In the genomic region with DNA sequence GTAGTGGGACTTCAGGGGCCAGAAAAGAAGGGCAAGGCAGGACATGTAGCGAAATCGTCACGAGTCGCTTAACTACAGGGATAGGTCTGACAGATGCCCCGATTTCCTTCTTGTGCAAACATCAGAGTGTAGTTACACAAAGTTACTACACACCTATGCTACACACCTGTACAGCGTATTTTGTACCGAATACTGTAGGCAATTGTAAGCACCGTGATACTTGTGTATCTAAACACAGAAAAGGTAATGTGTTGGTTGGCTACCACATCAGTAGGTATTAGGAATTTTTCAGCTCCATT, we compare ENCODE assay signal across 8 cellular contexts. TPM values are rescaled to one million over a fixed set of nuclear protein-coding genes. Genes with fewer than 3 reads are reported as not detected.
DNase-seq lines count a peak whose midpoint lies in the region; ATAC-seq and TF ChIP-seq lines count a peak whose summit lies in the region.

No MANE protein-coding gene starts in this region.

- TF ChIP-seq RAD21 in liver (IDR thresholded peaks at IDR 0.05): no peak

- H3K36me3 ChIP-seq in adrenal gland (replicated peaks in 1 of 2): no peaks in the 10 kb centered on the region
- H3K36me3 ChIP-seq in liver (ENCODE audit: control insufficient read depth in 4 of 4, insufficient read depth in 3 of 4, low read depth in 1 of 4, low read length in 3 of 4): no peaks in the 10 kb centered on the region
- H3K36me3 ChIP-seq in tibial artery: no peaks in the 10 kb centered on the region

- peak overlapping the region; percentile 87 for H3K4me3 Mint-ChIP-seq in activated T-cell treated with anti-CD3 and anti-CD28 coated beads, Interleukin-2, amount 50 U/mL, for 4 hours

- intact Hi-C loops in adrenal gland (cut with DNase I): no loop called here
- intact Hi-C loops in tibial artery (cut with DNase I; ENCODE audit: low total_unique reads): no loop called here

- peaks cover 43% of the 10 kb centered on the region for H3K4me1 Mint-ChIP-seq in activated T-cell treated with anti-CD3 and anti-CD28 coated beads, Interleukin-2, amount 50 U/mL, for 4 hours (ENCODE audit: low read depth)

- H3K27me3 ChIP-seq in adrenal gland: no peaks in the 10 kb centered on the region
- H3K27me3 ChIP-seq in liver (ENCODE audit: control insufficient read depth in 4 of 4, insufficient read depth in 4 of 4, low read length in 3 of 4): no peaks in the 10 kb centered on the region
- no peaks in the 10 kb centered on the region for H3K27me3 ChIP-seq in tibial artery

- TF ChIP-seq POLR2A in adrenal gland (IDR thresholded peaks at IDR 0.05): no peak

- H3K9ac ChIP-seq in liver (ENCODE audit: low read depth in 1 of 2, low read length in 2 of 2): peak overlapping the region; percentile 76 to 99

- peaks cover 11% of the 10 kb centered on the region for H3K36me3 Mint-ChIP-seq in activated T-cell treated with anti-CD3 and anti-CD28 coated beads, Interleukin-2, amount 50 U/mL, for 4 hours (ENCODE audit: insufficient read depth)

- peak overlapping the region; percentile 31 to 96 (median 85) for H3K27ac ChIP-seq in adrenal gland
- H3K27ac ChIP-seq in liver (ENCODE audit: low read depth in 1 of 2, low read length in 2 of 2): peak overlapping the region; percentile 81 to 98
- H3K27ac ChIP-seq in tibial artery: peak overlapping the region; percentile 94 to 96

- TF ChIP-seq CTCF in adrenal gland (IDR thresholded peaks at IDR 0.05) (no peak), liver (IDR thresholded peaks at IDR 0.05; ENCODE audit: low read depth, low read length, missing input control) (no peak), tibial artery (IDR thresholded peaks at IDR 0.05) (no peak)

- peak in 1 of 2 donors; percentile 12 for ATAC-seq in activated T-cell treated with anti-CD3 and anti-CD28 coated beads, Interleukin-2, amount 50 U/mL, for 4 hours
- no peak for ATAC-seq in GM18868 (IDR thresholded peaks at IDR 0.05; ENCODE audit: unreplicated experiment)
- ATAC-seq in GM18861 (IDR thresholded peaks at IDR 0.05; ENCODE audit: unreplicated experiment): no peak

- no peaks in the 10 kb centered on the region for H3K9me3 Mint-ChIP-seq in activated T-cell treated with anti-CD3 and anti-CD28 coated beads, Interleukin-2, amount 50 U/mL, for 4 hours

- no peak for DNase-seq in activated T-cell treated with anti-CD3 and anti-CD28 coated beads, Interleukin-2, amount 50 U/mL, for 4 hours
- DNase-seq in activated T-cell treated with anti-CD3 and anti-CD28 coated beads, Interleukin-2, amount 50 U/mL, for 1 hour: no peak
- no peak for DNase-seq in adrenal gland
- no peak for DNase-seq in tibial artery
- DNase-seq in kidney glomerular epithelial cell (lab: John Stamatoyannopoulos, UW): no peak

- H3K4me1 ChIP-seq in adrenal gland (replicated peaks in 1 of 2): peaks cover 4 to 21% of the 10 kb centered on the region in 2 donors
- H3K4me1 ChIP-seq in liver (ENCODE audit: control insufficient read depth in 4 of 4, insufficient read depth in 4 of 4, low read length in 3 of 4): peaks cover 4 to 25% (median 6%) of the 10 kb centered on the region in 4 donors
- peaks cover 0 to 14% (median 2%) of the 10 kb centered on the region in 4 donors for H3K4me1 ChIP-seq in tibial artery

- peak overlapping the region; percentile 41 to 73 (median 68) for H3K4me3 ChIP-seq in adrenal gland
- peak overlapping the region; percentile 27 to 97 (median 64) for H3K4me3 ChIP-seq in liver (ENCODE audit: low read depth in 1 of 3, low read length in 3 of 3)
- peak overlapping the region; percentile 73 to 94 for H3K4me3 ChIP-seq in tibial artery

- H3K27me3 Mint-ChIP-seq in activated T-cell treated with anti-CD3 and anti-CD28 coated beads, Interleukin-2, amount 50 U/mL, for 4 hours (ENCODE audit: low read depth): no peaks in the 10 kb centered on the region

- no peaks in the 10 kb centered on the region for H3K9me3 ChIP-seq in adrenal gland (replicated peaks in 1 of 3)
- H3K9me3 ChIP-seq in liver (ENCODE audit: control insufficient read depth in 4 of 4, low read length in 3 of 4): no peaks in the 10 kb centered on the region
- H3K9me3 ChIP-seq in tibial artery: no peaks in the 10 kb centered on the region

- 13 to 53% (median 35%) methylated on average over 7 to 8 of the region's 8 CpGs for WGBS in adrenal gland, 4 donors
- WGBS in liver: 11% methylated on average over 8 of the region's 8 CpGs

TF ChIP-seq in liver, 16 proteins besides CTCF, POLR2A, EP300 and RAD21:
- TF ChIP-seq HNF4A (conservative IDR thresholded peaks at IDR 0.05): no peak
- TF ChIP-seq EGR1 (IDR thresholded peaks at IDR 0.05; ENCODE audit: low read depth in 2 of 2): no peak
- TF ChIP-seq, protein P1, sequence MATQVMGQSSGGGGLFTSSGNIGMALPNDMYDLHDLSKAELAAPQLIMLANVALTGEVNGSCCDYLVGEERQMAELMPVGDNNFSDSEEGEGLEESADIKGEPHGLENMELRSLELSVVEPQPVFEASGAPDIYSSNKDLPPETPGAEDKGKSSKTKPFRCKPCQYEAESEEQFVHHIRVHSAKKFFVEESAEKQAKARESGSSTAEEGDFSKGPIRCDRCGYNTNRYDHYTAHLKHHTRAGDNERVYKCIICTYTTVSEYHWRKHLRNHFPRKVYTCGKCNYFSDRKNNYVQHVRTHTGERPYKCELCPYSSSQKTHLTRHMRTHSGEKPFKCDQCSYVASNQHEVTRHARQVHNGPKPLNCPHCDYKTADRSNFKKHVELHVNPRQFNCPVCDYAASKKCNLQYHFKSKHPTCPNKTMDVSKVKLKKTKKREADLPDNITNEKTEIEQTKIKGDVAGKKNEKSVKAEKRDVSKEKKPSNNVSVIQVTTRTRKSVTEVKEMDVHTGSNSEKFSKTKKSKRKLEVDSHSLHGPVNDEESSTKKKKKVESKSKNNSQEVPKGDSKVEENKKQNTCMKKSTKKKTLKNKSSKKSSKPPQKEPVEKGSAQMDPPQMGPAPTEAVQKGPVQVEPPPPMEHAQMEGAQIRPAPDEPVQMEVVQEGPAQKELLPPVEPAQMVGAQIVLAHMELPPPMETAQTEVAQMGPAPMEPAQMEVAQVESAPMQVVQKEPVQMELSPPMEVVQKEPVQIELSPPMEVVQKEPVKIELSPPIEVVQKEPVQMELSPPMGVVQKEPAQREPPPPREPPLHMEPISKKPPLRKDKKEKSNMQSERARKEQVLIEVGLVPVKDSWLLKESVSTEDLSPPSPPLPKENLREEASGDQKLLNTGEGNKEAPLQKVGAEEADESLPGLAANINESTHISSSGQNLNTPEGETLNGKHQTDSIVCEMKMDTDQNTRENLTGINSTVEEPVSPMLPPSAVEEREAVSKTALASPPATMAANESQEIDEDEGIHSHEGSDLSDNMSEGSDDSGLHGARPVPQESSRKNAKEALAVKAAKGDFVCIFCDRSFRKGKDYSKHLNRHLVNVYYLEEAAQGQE (IDR thresholded peaks at IDR 0.05): no peak
- TF ChIP-seq, protein P2, sequence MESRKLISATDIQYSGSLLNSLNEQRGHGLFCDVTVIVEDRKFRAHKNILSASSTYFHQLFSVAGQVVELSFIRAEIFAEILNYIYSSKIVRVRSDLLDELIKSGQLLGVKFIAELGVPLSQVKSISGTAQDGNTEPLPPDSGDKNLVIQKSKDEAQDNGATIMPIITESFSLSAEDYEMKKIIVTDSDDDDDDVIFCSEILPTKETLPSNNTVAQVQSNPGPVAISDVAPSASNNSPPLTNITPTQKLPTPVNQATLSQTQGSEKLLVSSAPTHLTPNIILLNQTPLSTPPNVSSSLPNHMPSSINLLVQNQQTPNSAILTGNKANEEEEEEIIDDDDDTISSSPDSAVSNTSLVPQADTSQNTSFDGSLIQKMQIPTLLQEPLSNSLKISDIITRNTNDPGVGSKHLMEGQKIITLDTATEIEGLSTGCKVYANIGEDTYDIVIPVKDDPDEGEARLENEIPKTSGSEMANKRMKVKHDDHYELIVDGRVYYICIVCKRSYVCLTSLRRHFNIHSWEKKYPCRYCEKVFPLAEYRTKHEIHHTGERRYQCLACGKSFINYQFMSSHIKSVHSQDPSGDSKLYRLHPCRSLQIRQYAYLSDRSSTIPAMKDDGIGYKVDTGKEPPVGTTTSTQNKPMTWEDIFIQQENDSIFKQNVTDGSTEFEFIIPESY (IDR thresholded peaks at IDR 0.05): no peak
- TF ChIP-seq, protein P3, sequence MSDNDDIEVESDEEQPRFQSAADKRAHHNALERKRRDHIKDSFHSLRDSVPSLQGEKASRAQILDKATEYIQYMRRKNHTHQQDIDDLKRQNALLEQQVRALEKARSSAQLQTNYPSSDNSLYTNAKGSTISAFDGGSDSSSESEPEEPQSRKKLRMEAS (IDR thresholded peaks at IDR 0.05): no peak
- TF ChIP-seq FOXA2 (IDR thresholded peaks at IDR 0.05): no peak
- no peak for TF ChIP-seq RXRA (IDR thresholded peaks at IDR 0.05)
- TF ChIP-seq, protein P4, sequence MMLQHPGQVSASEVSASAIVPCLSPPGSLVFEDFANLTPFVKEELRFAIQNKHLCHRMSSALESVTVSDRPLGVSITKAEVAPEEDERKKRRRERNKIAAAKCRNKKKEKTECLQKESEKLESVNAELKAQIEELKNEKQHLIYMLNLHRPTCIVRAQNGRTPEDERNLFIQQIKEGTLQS (IDR thresholded peaks at IDR 0.05): no peak
- no peak for TF ChIP-seq NR2F2 (IDR thresholded peaks at IDR 0.05)

RNA-seq across cellular contexts. Expression of a gene that starts 0.5 kb away (rescaled TPM):
- 10 to 100 TPM; 30.5 to 34.8 (median 33.1) TPM for total RNA-seq in activated T-cell treated with anti-CD3 and anti-CD28 coated beads, Interleukin-2, amount 50 U/mL, for 4 hours
- total RNA-seq in adrenal gland (10 to 100 TPM in 7 of 8 donors, 1 to 10 TPM in 1; 8.7 to 59.3 (median 28.2) TPM), liver (100 to 1,000 TPM in 1 of 2 donors, 10 to 100 TPM in 1; 40.9 to 140 TPM)
- polyA plus RNA-seq in adrenal gland (10 to 100 TPM; 25.8 to 63.6 (median 53.6) TPM), liver (100 to 1,000 TPM; 175 to 338 TPM)
